In the genomic region with DNA sequence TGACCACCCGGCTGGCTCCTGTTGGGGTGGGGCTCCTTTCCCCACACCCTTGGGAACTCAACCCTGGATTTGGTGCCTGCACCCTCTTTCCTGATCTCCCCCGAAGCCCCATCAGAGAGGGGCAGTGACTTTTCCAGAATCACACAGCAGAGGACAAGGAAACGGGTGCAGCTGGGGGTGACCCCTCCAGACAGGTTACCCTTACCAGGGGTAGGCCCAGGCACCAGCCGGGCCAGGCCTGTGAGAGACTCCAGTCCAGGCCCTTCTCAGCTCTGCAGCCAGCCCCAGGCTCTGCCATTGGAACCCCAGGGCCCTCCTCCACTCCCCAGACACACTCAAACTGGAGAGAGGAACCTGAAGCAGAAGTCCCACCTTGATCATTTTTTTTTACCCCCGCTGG, we compare ENCODE assay signal across 9 cellular contexts. TPM values are rescaled to one million over a fixed set of nuclear protein-coding genes. Genes with fewer than 3 reads are reported as not detected.
DNase-seq lines count a peak whose midpoint lies in the region; ATAC-seq and TF ChIP-seq lines count a peak whose summit lies in the region.
"Had no signal": no experiment of that assay in that cellular context is flagged by ENCODE, and none has a peak within 500 bp of the region (broad histone marks: within the 10 kb centered on the region; RNA-seq: fewer than 3 reads in every experiment).

No MANE protein-coding gene starts in this region.

- TF ChIP-seq CTCF in mucosa of descending colon (IDR thresholded peaks at IDR 0.05) (no peak), glutamatergic neuron (IDR thresholded peaks at IDR 0.05; ENCODE audit: partially characterized antibody, unreplicated experiment) (no peak)

- intact Hi-C loops in mucosa of descending colon (cut with DNase I, micrococcal nuclease), result no loop called here

- CTCF ChIA-PET in activated CD8-positive, alpha-beta T cell treated with anti-CD3 and anti-CD28 coated beads, Interleukin-2, amount 10 ng/mL, durations not matched to agents 7 days and 5 days (lab: Charles Lee), result interaction anchor here (2.2 to 3.5 kb wide), 2 partner anchors 20 to 26 kb away, joined by 7 to 19 read pairs; a partner anchor contains a TSS

- H3K36me3 Mint-ChIP-seq in stimulated activated naive CD8-positive, alpha-beta T cell treated with anti-CD3 and anti-CD28 coated beads, Interleukin-15, Interleukin-2, amounts not matched to agents 100 ng/mL and 50 ng/mL, for 24 hours (ENCODE audit: low read depth), result peaks cover 3% of the 10 kb centered on the region
- H3K36me3 Mint-ChIP-seq in activated CD8-positive, alpha-beta T cell treated with anti-CD3 and anti-CD28 coated beads, Interleukin-2, amount 10 ng/mL, durations not matched to agents 7 days and 5 days (ENCODE audit: low read depth), result peaks cover 22% of the 10 kb centered on the region
- H3K36me3 Mint-ChIP-seq in glutamatergic neuron (ENCODE audit: unreplicated experiment), result no peaks in the 10 kb centered on the region

- H3K27ac Mint-ChIP-seq in stimulated activated naive CD8-positive, alpha-beta T cell treated with anti-CD3 and anti-CD28 coated beads, Interleukin-15, Interleukin-2, amounts not matched to agents 100 ng/mL and 50 ng/mL, for 24 hours, result peak overlapping the region; percentile 83
- H3K27ac Mint-ChIP-seq in activated CD8-positive, alpha-beta T cell treated with anti-CD3 and anti-CD28 coated beads, Interleukin-2, amount 10 ng/mL, durations not matched to agents 7 days and 5 days, result peak overlapping the region; percentile 93
- H3K27ac Mint-ChIP-seq in glutamatergic neuron (ENCODE audit: unreplicated experiment), result no peak overlapping the region

- no peaks in the 10 kb centered on the region for H3K9me3 ChIP-seq in mucosa of descending colon
- H3K9me3 ChIP-seq: ovary had no signal

- no peaks in the 10 kb centered on the region for H3K27me3 Mint-ChIP-seq in stimulated activated naive CD8-positive, alpha-beta T cell treated with anti-CD3 and anti-CD28 coated beads, Interleukin-15, Interleukin-2, amounts not matched to agents 100 ng/mL and 50 ng/mL, for 24 hours
- no peaks in the 10 kb centered on the region for H3K27me3 Mint-ChIP-seq in activated CD8-positive, alpha-beta T cell treated with anti-CD3 and anti-CD28 coated beads, Interleukin-2, amount 10 ng/mL, durations not matched to agents 7 days and 5 days (ENCODE audit: low read depth)
- H3K27me3 Mint-ChIP-seq in glutamatergic neuron (ENCODE audit: unreplicated experiment), result peaks cover 1% of the 10 kb centered on the region

- H3K4me3 ChIP-seq in mucosa of descending colon, result no peak overlapping the region
- H3K4me3 ChIP-seq: ovary had no signal

- peaks cover 58% of the 10 kb centered on the region for H3K4me1 Mint-ChIP-seq in stimulated activated naive CD8-positive, alpha-beta T cell treated with anti-CD3 and anti-CD28 coated beads, Interleukin-15, Interleukin-2, amounts not matched to agents 100 ng/mL and 50 ng/mL, for 24 hours (ENCODE audit: low read depth)
- H3K4me1 Mint-ChIP-seq in activated CD8-positive, alpha-beta T cell treated with anti-CD3 and anti-CD28 coated beads, Interleukin-2, amount 10 ng/mL, durations not matched to agents 7 days and 5 days (ENCODE audit: low read depth), result peaks cover 71% of the 10 kb centered on the region
- H3K4me1 Mint-ChIP-seq in glutamatergic neuron (ENCODE audit: low read depth, unreplicated experiment), result peaks cover 6% of the 10 kb centered on the region

- H3K36me3 ChIP-seq in mucosa of descending colon (ENCODE audit: low read depth), result no peaks in the 10 kb centered on the region
- H3K36me3 ChIP-seq: ovary had no signal

- no peak for ATAC-seq in stimulated activated naive CD8-positive, alpha-beta T cell treated with anti-CD3 and anti-CD28 coated beads, Interleukin-15, Interleukin-2, amounts not matched to agents 100 U/mL and 50 U/mL, for 24 hours
- peak; percentile 27 for ATAC-seq in activated CD8-positive, alpha-beta T cell treated with anti-CD3 and anti-CD28 coated beads, Interleukin-2, amount 10 ng/mL, durations not matched to agents 7 days and 5 days
- ATAC-seq in mucosa of descending colon, result peak; percentile 3

- H3K4me3 Mint-ChIP-seq in stimulated activated naive CD8-positive, alpha-beta T cell treated with anti-CD3 and anti-CD28 coated beads, Interleukin-15, Interleukin-2, amounts not matched to agents 100 ng/mL and 50 ng/mL, for 24 hours, result peak overlapping the region; percentile 3
- H3K4me3 Mint-ChIP-seq in activated CD8-positive, alpha-beta T cell treated with anti-CD3 and anti-CD28 coated beads, Interleukin-2, amount 10 ng/mL, durations not matched to agents 7 days and 5 days, result peak overlapping the region; percentile 77
- H3K4me3 Mint-ChIP-seq in glutamatergic neuron (ENCODE audit: unreplicated experiment), result no peak overlapping the region

- POLR2A ChIA-PET in activated CD8-positive, alpha-beta T cell treated with anti-CD3 and anti-CD28 coated beads, Interleukin-2, amount 10 ng/mL, durations not matched to agents 7 days and 5 days (lab: Charles Lee), result interaction anchor here (0.7 to 2.4 kb wide), 5 partner anchors 20 to 186 kb away, joined by 3 to 20 read pairs (median 4); a partner anchor contains a TSS

- DNase-seq in stimulated activated naive CD8-positive, alpha-beta T cell treated with anti-CD3 and anti-CD28 coated beads, Interleukin-15, Interleukin-2, amounts not matched to agents 100 U/mL and 50 U/mL, for 24 hours, result no peak
- DNase-seq in activated CD8-positive, alpha-beta T cell treated with anti-CD3 and anti-CD28 coated beads, Interleukin-2, amount 10 ng/mL, durations not matched to agents 7 days and 5 days, result no peak
- DNase-seq in mucosa of descending colon (no peak), glutamatergic neuron (no peak), SIG-M5 treated with dmso at 0.1 percent for 504 hours (lab: John Stamatoyannopoulos, UW; ENCODE audit: unreplicated experiment) (no peak), NCI-H748 treated with DMSO at 0.1 percent for 48 hours (lab: John Stamatoyannopoulos, UW) (no peak), DMS 273 (lab: John Stamatoyannopoulos, UW; ENCODE audit: unreplicated experiment) (no peak)
- DNase-seq: ovary had no signal

- no peaks in the 10 kb centered on the region for H3K9me3 Mint-ChIP-seq in stimulated activated naive CD8-positive, alpha-beta T cell treated with anti-CD3 and anti-CD28 coated beads, Interleukin-15, Interleukin-2, amounts not matched to agents 100 ng/mL and 50 ng/mL, for 24 hours
- no peaks in the 10 kb centered on the region for H3K9me3 Mint-ChIP-seq in activated CD8-positive, alpha-beta T cell treated with anti-CD3 and anti-CD28 coated beads, Interleukin-2, amount 10 ng/mL, durations not matched to agents 7 days and 5 days (ENCODE audit: insufficient read depth)
- no peaks in the 10 kb centered on the region for H3K9me3 Mint-ChIP-seq in glutamatergic neuron (ENCODE audit: unreplicated experiment)

- peaks cover 14% of the 10 kb centered on the region for H3K4me1 ChIP-seq in mucosa of descending colon (ENCODE audit: low read depth)

RNA-seq across cellular contexts. Expression of a gene that starts 19.0 kb away (rescaled TPM):
- under 1 TPM; 0.55 to 0.68 TPM for total RNA-seq in activated CD8-positive, alpha-beta T cell treated with anti-CD3 and anti-CD28 coated beads, Interleukin-2, amount 10 ng/mL, durations not matched to agents 7 days and 5 days
- total RNA-seq in mucosa of descending colon (10 to 100 TPM in 1 of 3 donors, 1 to 10 TPM in 2; 2.2 to 19.0 (median 5.2) TPM), glutamatergic neuron (ENCODE audit: unreplicated experiment) (4.4 TPM)

RNA-seq across cellular contexts. Expression of a gene that starts 19.9 kb away (rescaled TPM):
- 10 to 100 TPM; 26.1 to 27.2 TPM for total RNA-seq in activated CD8-positive, alpha-beta T cell treated with anti-CD3 and anti-CD28 coated beads, Interleukin-2, amount 10 ng/mL, durations not matched to agents 7 days and 5 days
- total RNA-seq in mucosa of descending colon, result 10 to 100 TPM; 25.3 to 48.5 (median 25.4) TPM
- total RNA-seq in glutamatergic neuron (ENCODE audit: unreplicated experiment), result 93.0 TPM

RNA-seq across cellular contexts. Expression of a gene that starts 20.1 kb away (rescaled TPM):
- total RNA-seq in activated CD8-positive, alpha-beta T cell treated with anti-CD3 and anti-CD28 coated beads, Interleukin-2, amount 10 ng/mL, durations not matched to agents 7 days and 5 days, result 10 to 100 TPM; 12.6 to 13.0 TPM
- 1 to 10 TPM; 1.9 to 6.4 (median 2.9) TPM for total RNA-seq in mucosa of descending colon
- total RNA-seq in glutamatergic neuron (ENCODE audit: unreplicated experiment), result 19.5 TPM

RNA-seq across cellular contexts. Expression of a gene that starts 45.6 kb away (rescaled TPM):
- 1 to 10 TPM; 7.9 to 8.7 TPM for total RNA-seq in activated CD8-positive, alpha-beta T cell treated with anti-CD3 and anti-CD28 coated beads, Interleukin-2, amount 10 ng/mL, durations not matched to agents 7 days and 5 days
- total RNA-seq in mucosa of descending colon (1 to 10 TPM; 8.7 to 9.9 (median 9.7) TPM), glutamatergic neuron (ENCODE audit: unreplicated experiment) (16.6 TPM)

RNA-seq across cellular contexts. Expression of a gene that starts 45.7 kb away (rescaled TPM):
- total RNA-seq in activated CD8-positive, alpha-beta T cell treated with anti-CD3 and anti-CD28 coated beads, Interleukin-2, amount 10 ng/mL, durations not matched to agents 7 days and 5 days, result 10 to 100 TPM; 83.8 to 85.2 TPM
- total RNA-seq in mucosa of descending colon (10 to 100 TPM; 24.4 to 36.7 (median 30.4) TPM), glutamatergic neuron (ENCODE audit: unreplicated experiment) (63.6 TPM)
